In genomic region chr3:192128060-192128459, GRCh38 we compare ENCODE assay signal across 17 cellular contexts.
"Had no signal": no experiment of that assay in that cellular context is flagged by ENCODE, and none has a peak within 500 bp of the region (broad histone marks: within the 10 kb centered on the region; RNA-seq: fewer than 3 reads in every experiment).

No MANE protein-coding gene starts in this region.

- ATAC-seq: activated CD8-positive, alpha-beta T cell treated with anti-CD3 and anti-CD28 coated beads for 36 hours; activated T-cell treated with anti-CD3 and anti-CD28 coated beads, Interleukin-2, amount 50 U/mL, for 4 hours; foreskin keratinocyte; heart left ventricle; left colon had no signal

- H3K36me3 ChIP-seq: heart left ventricle, prostate gland, sigmoid colon, spleen, suprapubic skin had no signal

- DNase-seq: activated B cell treated with CpG ODN at 0.5 μM for 24 hours; activated CD4-positive, alpha-beta T cell treated with anti-CD3 and anti-CD28 coated beads for 48 hours; activated CD8-positive, alpha-beta T cell treated with anti-CD3 and anti-CD28 coated beads for 36 hours; activated effector memory CD4-positive, alpha-beta T cell treated with Interleukin-2 at 50 U/mL for 16 hours; activated naive CD4-positive, alpha-beta T cell treated with anti-CD3 and anti-CD28 coated beads, Interleukin-2, amount 50 U/mL, for 16 hours; activated T-cell treated with anti-CD3 and anti-CD28 coated beads, Interleukin-2, amount 50 U/mL, for 4 hours; effector memory CD4-positive, alpha-beta T cell; foreskin keratinocyte; heart left ventricle; left colon; sigmoid colon; spleen; trophoblast cell had no signal

- H3K27me3 ChIP-seq: foreskin keratinocyte, heart left ventricle, sigmoid colon, spleen, suprapubic skin had no signal

- H3K4me3 ChIP-seq: heart left ventricle, prostate gland, sigmoid colon, spleen, suprapubic skin had no signal

- H3K9me3 ChIP-seq: heart left ventricle, prostate gland, sigmoid colon, suprapubic skin had no signal

- FAIRE-seq: astrocyte, bronchial epithelial cell had no signal

- H3K4me1 ChIP-seq: foreskin keratinocyte, prostate gland, sigmoid colon, spleen, suprapubic skin had no signal

- H3K27ac ChIP-seq: foreskin keratinocyte, heart left ventricle, prostate gland, sigmoid colon, spleen, suprapubic skin had no signal
